Comparison of ENCODE assay signal across 10 cellular contexts in genomic region chr21:33026299-33026858, GRCh38. TPM values are rescaled to one million over a fixed set of nuclear protein-coding genes. Genes with fewer than 3 reads are reported as not detected.
DNase-seq lines count a peak whose midpoint lies in the region; ATAC-seq and TF ChIP-seq lines count a peak whose summit lies in the region.
"Had no signal": no experiment of that assay in that cellular context is flagged by ENCODE, and none has a peak within 500 bp of the region (broad histone marks: within the 10 kb centered on the region; RNA-seq: fewer than 3 reads in every experiment).

No MANE protein-coding gene starts in this region.

- peak overlapping the region; percentile 26 to 75 (median 45) for H3K4me3 Mint-ChIP-seq in CD4-positive, alpha-beta memory T cell
- H3K4me3 Mint-ChIP-seq in activated naive CD8-positive, alpha-beta T cell treated with anti-CD3 and anti-CD28 coated beads, Interleukin-2, amount 10 ng/mL, durations not matched to agents 7 days and 5 days: peak overlapping the region; percentile 25
- H3K4me3 Mint-ChIP-seq in naive thymus-derived CD4-positive, alpha-beta T cell: peak overlapping the region; percentile 35 to 76 (median 61)

- peak overlapping the region in 2 of 7 donors; percentile 18 to 70 for H3K27ac Mint-ChIP-seq in CD4-positive, alpha-beta memory T cell
- H3K27ac Mint-ChIP-seq in activated naive CD8-positive, alpha-beta T cell treated with anti-CD3 and anti-CD28 coated beads, Interleukin-2, amount 10 ng/mL, durations not matched to agents 7 days and 5 days: peak overlapping the region; percentile 77
- H3K27ac Mint-ChIP-seq in naive thymus-derived CD4-positive, alpha-beta T cell: peak overlapping the region in 2 of 9 donors; percentile 28 to 84

- H3K9me3 ChIP-seq in CD4-positive, alpha-beta memory T cell (ENCODE audit: control insufficient read depth in 1 of 2, low read length in 2 of 2): no peaks in the 10 kb centered on the region
- H3K9me3 ChIP-seq in HAP-1: no peaks in the 10 kb centered on the region
- H3K9me3 ChIP-seq in naive thymus-derived CD4-positive, alpha-beta T cell (ENCODE audit: control insufficient read depth in 2 of 3, low read length in 3 of 3): no peaks in the 10 kb centered on the region
- H3K9me3 ChIP-seq in Peyer's patch: no peaks in the 10 kb centered on the region

- in situ Hi-C loops in HAP-1 (cut with MboI; ENCODE audit: low sequenced_read_pairs): no loop called here

- no peak for ATAC-seq in activated naive CD8-positive, alpha-beta T cell treated with anti-CD3 and anti-CD28 coated beads, Interleukin-2, amount 10 ng/mL, durations not matched to agents 7 days and 5 days (ENCODE audit: low read depth)
- no peak for ATAC-seq in naive thymus-derived CD4-positive, alpha-beta T cell

- CTCF ChIA-PET in CD4-positive, alpha-beta memory T cell (lab: Charles Lee; ENCODE audit: partially characterized antibody): no interaction called here
- CTCF ChIA-PET in naive thymus-derived CD4-positive, alpha-beta T cell (lab: Charles Lee): no interaction called here

- intact Hi-C loops in CD4-positive, alpha-beta memory T cell (cut with micrococcal nuclease): no loop called here
- intact Hi-C loops in naive thymus-derived CD4-positive, alpha-beta T cell (cut with micrococcal nuclease): loop anchor here in 1 of 2 donors (10.0 kb wide), 1 partner anchor 98 kb away; no protein-coding TSS in a partner anchor

- peaks cover 0 to 14% (median 0%) of the 10 kb centered on the region in 8 donors for H3K9me3 Mint-ChIP-seq in CD4-positive, alpha-beta memory T cell
- no peaks in the 10 kb centered on the region for H3K9me3 Mint-ChIP-seq in activated naive CD8-positive, alpha-beta T cell treated with anti-CD3 and anti-CD28 coated beads, Interleukin-2, amount 10 ng/mL, durations not matched to agents 7 days and 5 days
- peaks cover 0 to 5% (median 0%) of the 10 kb centered on the region in 11 donors for H3K9me3 Mint-ChIP-seq in naive thymus-derived CD4-positive, alpha-beta T cell

- POLR2A ChIA-PET in CD4-positive, alpha-beta memory T cell (lab: Charles Lee; ENCODE audit: partially characterized antibody): no interaction called here
- POLR2A ChIA-PET in activated naive CD8-positive, alpha-beta T cell treated with anti-CD3 and anti-CD28 coated beads, Interleukin-2, amount 10 ng/mL, durations not matched to agents 7 days and 5 days (lab: Charles Lee): no interaction called here
- POLR2A ChIA-PET in naive thymus-derived CD4-positive, alpha-beta T cell (lab: Charles Lee): no interaction called here

- peaks cover 63% of the 10 kb centered on the region for H3K4me1 ChIP-seq in CD4-positive, alpha-beta memory T cell (ENCODE audit: insufficient read depth, low read length)
- peaks cover 12% of the 10 kb centered on the region for H3K4me1 ChIP-seq in HAP-1
- peaks cover 12 to 48% of the 10 kb centered on the region in 2 donors for H3K4me1 ChIP-seq in naive thymus-derived CD4-positive, alpha-beta T cell (ENCODE audit: control insufficient read depth in 2 of 2, insufficient read depth in 2 of 2, low read length in 2 of 2)
- peaks cover 0 to 44% (median 2%) of the 10 kb centered on the region in 4 donors for H3K4me1 ChIP-seq in Peyer's patch
- H3K4me1 ChIP-seq: parathyroid adenoma had no signal

- peaks cover 84% of the 10 kb centered on the region for H3K27me3 ChIP-seq in CD4-positive, alpha-beta memory T cell (ENCODE audit: insufficient read depth, low read length)
- H3K27me3 ChIP-seq in HAP-1 (ENCODE audit: low read depth) (no peaks in the 10 kb centered on the region), Peyer's patch (peaks cover 0 to 75% of the 10 kb centered on the region in 2 donors)
- peaks cover 24 to 45% of the 10 kb centered on the region in 2 donors for H3K27me3 ChIP-seq in naive thymus-derived CD4-positive, alpha-beta T cell (ENCODE audit: control insufficient read depth in 2 of 2, insufficient read depth in 2 of 2, low read length in 2 of 2)

- DNase-seq in CD4-positive, alpha-beta memory T cell: no peak
- DNase-seq in HAP-1 (ENCODE audit: low spot score in 2 of 2): no peak
- peak; percentile 39 for DNase-seq in activated naive CD8-positive, alpha-beta T cell treated with anti-CD3 and anti-CD28 coated beads, Interleukin-2, amount 10 ng/mL, durations not matched to agents 7 days and 5 days
- no peak for DNase-seq in naive thymus-derived CD4-positive, alpha-beta T cell
- DNase-seq in HCEC 1CT: no peak
- no peak for DNase-seq in T1000 (lab: John Stamatoyannopoulos, UW)
- no peak for DNase-seq in stimulated activated CD4-positive, alpha-beta T cell treated with anti-CD3 and anti-CD28 coated beads, Interleukin-4, amount 100 ng/mL, for 1 hour
- DNase-seq in Peyer's patch: no peak

- peaks cover 23 to 69% (median 48%) of the 10 kb centered on the region in 4 donors for H3K4me1 Mint-ChIP-seq in CD4-positive, alpha-beta memory T cell
- H3K4me1 Mint-ChIP-seq in activated naive CD8-positive, alpha-beta T cell treated with anti-CD3 and anti-CD28 coated beads, Interleukin-2, amount 10 ng/mL, durations not matched to agents 7 days and 5 days: peaks cover 22% of the 10 kb centered on the region
- peaks cover 24 to 67% (median 54%) of the 10 kb centered on the region in 7 donors for H3K4me1 Mint-ChIP-seq in naive thymus-derived CD4-positive, alpha-beta T cell

- no peaks in the 10 kb centered on the region for H3K36me3 ChIP-seq in CD4-positive, alpha-beta memory T cell (ENCODE audit: insufficient read depth, low read length)
- H3K36me3 ChIP-seq in HAP-1 (replicated peaks): peaks cover 7% of the 10 kb centered on the region; the same call in 1 of the 2 replicates
- H3K36me3 ChIP-seq in naive thymus-derived CD4-positive, alpha-beta T cell (ENCODE audit: control insufficient read depth in 2 of 3, insufficient read depth in 3 of 3, low read length in 3 of 3): no peaks in the 10 kb centered on the region
- H3K36me3 ChIP-seq in Peyer's patch: no peaks in the 10 kb centered on the region

- TF ChIP-seq CTCF in Peyer's patch (IDR thresholded peaks at IDR 0.05): no peak

- H3K36me3 Mint-ChIP-seq in CD4-positive, alpha-beta memory T cell: no peaks in the 10 kb centered on the region
- peaks cover 6% of the 10 kb centered on the region for H3K36me3 Mint-ChIP-seq in activated naive CD8-positive, alpha-beta T cell treated with anti-CD3 and anti-CD28 coated beads, Interleukin-2, amount 10 ng/mL, durations not matched to agents 7 days and 5 days
- H3K36me3 Mint-ChIP-seq in naive thymus-derived CD4-positive, alpha-beta T cell: peaks cover 0 to 6% (median 0%) of the 10 kb centered on the region in 5 donors

- H3K27me3 Mint-ChIP-seq in CD4-positive, alpha-beta memory T cell: peaks cover 61 to 62% of the 10 kb centered on the region in 2 donors
- H3K27me3 Mint-ChIP-seq in activated naive CD8-positive, alpha-beta T cell treated with anti-CD3 and anti-CD28 coated beads, Interleukin-2, amount 10 ng/mL, durations not matched to agents 7 days and 5 days: peaks cover 89% of the 10 kb centered on the region
- H3K27me3 Mint-ChIP-seq in naive thymus-derived CD4-positive, alpha-beta T cell: peaks cover 65 to 85% (median 79%) of the 10 kb centered on the region in 5 donors

- TF ChIP-seq POLR2A in Peyer's patch (IDR thresholded peaks at IDR 0.05): no peak

- no peak overlapping the region for H3K4me3 ChIP-seq in CD4-positive, alpha-beta memory T cell (ENCODE audit: low read length in 2 of 2)
- peak overlapping the region; percentile 45 for H3K4me3 ChIP-seq in HAP-1
- H3K4me3 ChIP-seq in naive thymus-derived CD4-positive, alpha-beta T cell (ENCODE audit: low read length): no peak overlapping the region
- no peak overlapping the region for H3K4me3 ChIP-seq in Peyer's patch

- no peak overlapping the region for H3K27ac ChIP-seq in CD4-positive, alpha-beta memory T cell (ENCODE audit: low read depth, low read length)
- H3K27ac ChIP-seq in naive thymus-derived CD4-positive, alpha-beta T cell (ENCODE audit: low read depth, low read length): no peak overlapping the region
- no peak overlapping the region for H3K27ac ChIP-seq in Peyer's patch
- H3K27ac ChIP-seq: parathyroid adenoma had no signal

RNA-seq across cellular contexts. Expression of gene OLIG2, which starts 0.6 kb away (rescaled TPM):
- not detected for total RNA-seq in CD4-positive, alpha-beta memory T cell
- not detected for polyA plus RNA-seq in CD4-positive, alpha-beta memory T cell
- total RNA-seq in activated naive CD8-positive, alpha-beta T cell treated with anti-CD3 and anti-CD28 coated beads, Interleukin-2, amount 10 ng/mL, durations not matched to agents 7 days and 5 days: not detected
- not detected for total RNA-seq in naive thymus-derived CD4-positive, alpha-beta T cell
- polyA plus RNA-seq in naive thymus-derived CD4-positive, alpha-beta T cell: not detected
- not detected for total RNA-seq in Peyer's patch
- total RNA-seq: subcutaneous adipose tissue had no signal

RNA-seq across cellular contexts. Expression of gene OLIG1, which starts 43.6 kb away (rescaled TPM):
- total RNA-seq in CD4-positive, alpha-beta memory T cell: not detected
- not detected for polyA plus RNA-seq in CD4-positive, alpha-beta memory T cell
- total RNA-seq in activated naive CD8-positive, alpha-beta T cell treated with anti-CD3 and anti-CD28 coated beads, Interleukin-2, amount 10 ng/mL, durations not matched to agents 7 days and 5 days: not detected
- total RNA-seq in naive thymus-derived CD4-positive, alpha-beta T cell: 1 to 10 TPM in 1 of 5 experiments, under 1 TPM in 1, not detected in 3; 0.34 to 9.3 TPM
- polyA plus RNA-seq in naive thymus-derived CD4-positive, alpha-beta T cell: not detected
- not detected for total RNA-seq in Peyer's patch
- total RNA-seq: subcutaneous adipose tissue had no signal
